20 cellular contexts compared by ENCODE assay signal in genomic region chr6:168584671-168585070, GRCh38.
A peak's percentile ranks its signal among the peaks of the same experiment; 100 is the strongest.
DNase-seq lines count a peak whose midpoint lies in the region; ATAC-seq and TF ChIP-seq lines count a peak whose summit lies in the region.
"Had no signal": no experiment of that assay in that cellular context is flagged by ENCODE, and none has a peak within 500 bp of the region (broad histone marks: within the 10 kb centered on the region; RNA-seq: fewer than 3 reads in every experiment).

No MANE protein-coding gene starts in this region.

- no peak for TF ChIP-seq EP300 in stomach (IDR thresholded peaks at IDR 0.05)

- peaks cover 1% of the 10 kb centered on the region for H3K4me1 Mint-ChIP-seq in osteocyte (ENCODE audit: unreplicated experiment)
- H3K4me1 Mint-ChIP-seq in type B pancreatic cell (ENCODE audit: unreplicated experiment), result peaks cover 15% of the 10 kb centered on the region
- H3K4me1 Mint-ChIP-seq: CD4-positive, CD25-positive, alpha-beta regulatory T cell; CD8-positive, alpha-beta memory T cell had no signal

- no peak for TF ChIP-seq CTCF in left lung (IDR thresholded peaks at IDR 0.05)
- no peak for TF ChIP-seq CTCF in osteocyte (IDR thresholded peaks at IDR 0.05)
- TF ChIP-seq CTCF in stomach (IDR thresholded peaks at IDR 0.05), result no peak
- no peak for TF ChIP-seq CTCF in type B pancreatic cell (conservative IDR thresholded peaks at IDR 0.05)

- H3K36me3 Mint-ChIP-seq in osteocyte (ENCODE audit: unreplicated experiment) (no peaks in the 10 kb centered on the region), type B pancreatic cell (no peaks in the 10 kb centered on the region)
- H3K36me3 Mint-ChIP-seq: CD4-positive, CD25-positive, alpha-beta regulatory T cell; CD8-positive, alpha-beta memory T cell had no signal

- H3K4me3 Mint-ChIP-seq in osteocyte (ENCODE audit: unreplicated experiment) (no peak overlapping the region), type B pancreatic cell (no peak overlapping the region)
- H3K4me3 Mint-ChIP-seq: CD4-positive, CD25-positive, alpha-beta regulatory T cell; CD8-positive, alpha-beta memory T cell; HFFc6 had no signal

- no peak overlapping the region for H3K4me3 ChIP-seq in left lung
- no peak overlapping the region for H3K4me3 ChIP-seq in stomach

- H3K27ac ChIP-seq in left lung (no peak overlapping the region), stomach (peak overlapping the region in 4 of 5 donors; percentile 64 to 86 (median 76)), substantia nigra (ENCODE audit: low read depth, low read length, poor library complexity, severe bottlenecking) (no peak overlapping the region)

- H3K27me3 ChIP-seq in left lung, result peaks cover 0 to 10% of the 10 kb centered on the region in 2 donors
- H3K27me3 ChIP-seq in stomach, result no peaks in the 10 kb centered on the region
- H3K27me3 ChIP-seq: BE2C had no signal

- H3K27ac Mint-ChIP-seq in osteocyte (ENCODE audit: unreplicated experiment) (no peak overlapping the region), type B pancreatic cell (peak overlapping the region; percentile 76)
- H3K27ac Mint-ChIP-seq: HFFc6 had no signal

- no peaks in the 10 kb centered on the region for H3K9me3 Mint-ChIP-seq in osteocyte (ENCODE audit: unreplicated experiment)
- H3K9me3 Mint-ChIP-seq in type B pancreatic cell, result peaks cover 6% of the 10 kb centered on the region
- H3K9me3 Mint-ChIP-seq: CD8-positive, alpha-beta memory T cell had no signal

- DNase-seq in left lung, result no peak
- DNase-seq in osteocyte (ENCODE audit: extremely low spot score, unreplicated experiment), result peak; percentile 65
- no peak for DNase-seq in stomach
- no peak for DNase-seq in type B pancreatic cell (ENCODE audit: extremely low spot score, unreplicated experiment)
- no peak for DNase-seq in DMS53 treated with DMSO at 0.1 percent for 48 hours (lab: John Stamatoyannopoulos, UW; ENCODE audit: unreplicated experiment)
- no peak for DNase-seq in substantia nigra (lab: John Stamatoyannopoulos, UW)
- DNase-seq: ACHN; BE2C; C1 segment of cervical spinal cord; CD4-positive, CD25-positive, alpha-beta regulatory T cell; CD8-positive, alpha-beta memory T cell; COR-L47; DMS 273 treated with DMSO at 0.1 percent for 48 hours; DMS53; GOT3; H7; HFFc6 had no signal

- H3K4me1 ChIP-seq in left lung (peaks cover 0 to 5% of the 10 kb centered on the region in 2 donors), stomach (peaks cover 0 to 38% (median 14%) of the 10 kb centered on the region in 4 donors)
- H3K4me1 ChIP-seq: BE2C had no signal

- intact Hi-C loops in left lung (cut with DNase I) (no loop called here), stomach (cut with DNase I; ENCODE audit: low total_unique reads) (no loop called here)

- H3K36me3 ChIP-seq in left lung (no peaks in the 10 kb centered on the region), stomach (no peaks in the 10 kb centered on the region)
- H3K36me3 ChIP-seq: BE2C had no signal

- ATAC-seq in left lung (peak; percentile 13), GM18868 (IDR thresholded peaks at IDR 0.05; ENCODE audit: unreplicated experiment) (no peak), HG02610 (IDR thresholded peaks at IDR 0.05; ENCODE audit: unreplicated experiment) (no peak)
- ATAC-seq: HCT116 had no signal

- 70 to 87% (median 73%) methylated on average over 5 of the region's 5 CpGs for WGBS in stomach, 5 donors

- TF ChIP-seq POLR2A in stomach (IDR thresholded peaks at IDR 0.05), result no peak

- peaks cover 8% of the 10 kb centered on the region for H3K27me3 Mint-ChIP-seq in osteocyte (ENCODE audit: unreplicated experiment)
- H3K27me3 Mint-ChIP-seq in type B pancreatic cell, result no peaks in the 10 kb centered on the region
- H3K27me3 Mint-ChIP-seq: CD4-positive, CD25-positive, alpha-beta regulatory T cell had no signal

- H3K9me3 ChIP-seq in left lung, result no peaks in the 10 kb centered on the region
- no peaks in the 10 kb centered on the region for H3K9me3 ChIP-seq in stomach
- H3K9me3 ChIP-seq: BE2C had no signal

Comparison
In these comparisons a context has a peak if more than half of its experiments do, and no peak if none do; other contexts are left out.
1. H3K27ac ChIP-seq: peak in stomach (4 of 5); none in left lung (0 of 2) and substantia nigra (single experiment).